9 cellular contexts compared by ENCODE assay signal in genomic region chr12:89346741-89347324, GRCh38. TPM values are rescaled to one million over a fixed set of nuclear protein-coding genes. Genes with fewer than 3 reads are reported as not detected.
DNase-seq lines count a peak whose midpoint lies in the region; ATAC-seq, FAIRE-seq and TF ChIP-seq lines count a peak whose summit lies in the region.
"Had no signal": no experiment of that assay in that cellular context is flagged by ENCODE, and none has a peak within 500 bp of the region (broad histone marks: within the 10 kb centered on the region; RNA-seq: fewer than 3 reads in every experiment).

No MANE protein-coding gene starts in this region.

- peaks cover 0 to 12% (median 0%) of the 10 kb centered on the region in 3 donors for H3K36me3 ChIP-seq in Peyer's patch
- peaks cover 10 to 12% of the 10 kb centered on the region in 2 donors for H3K36me3 ChIP-seq in duodenal mucosa (ENCODE audit: control insufficient read depth in 1 of 2, insufficient read depth in 2 of 2, low read length in 2 of 2)

- H3K27me3 ChIP-seq in Peyer's patch, result no peaks in the 10 kb centered on the region
- H3K27me3 ChIP-seq in duodenal mucosa (ENCODE audit: control insufficient read depth in 1 of 2, insufficient read depth in 2 of 2, low read length in 2 of 2), result no peaks in the 10 kb centered on the region
- H3K27me3 ChIP-seq: SJSA1 had no signal

- H3K9me3 ChIP-seq in Peyer's patch (no peaks in the 10 kb centered on the region), duodenal mucosa (ENCODE audit: control insufficient read depth in 1 of 2, low read length in 2 of 2) (no peaks in the 10 kb centered on the region)
- H3K9me3 ChIP-seq: SJSA1 had no signal

- peaks cover 0 to 44% (median 11%) of the 10 kb centered on the region in 4 donors for H3K4me1 ChIP-seq in Peyer's patch
- peaks cover 48 to 50% of the 10 kb centered on the region in 2 donors for H3K4me1 ChIP-seq in duodenal mucosa (ENCODE audit: control insufficient read depth in 1 of 2, insufficient read depth in 2 of 2, low read length in 2 of 2)

- peak overlapping the region; percentile 86 for H3K4me3 Mint-ChIP-seq in natural killer cell treated with Interleukin-12 subunit alpha and Interleukin-12 subunit beta and Interleukin-15 and Interleukin-18, amount 100 ng/mL, for 72 hours

- H3K27me3 Mint-ChIP-seq in natural killer cell treated with Interleukin-12 subunit alpha and Interleukin-12 subunit beta and Interleukin-15 and Interleukin-18, amount 100 ng/mL, for 72 hours, result no peaks in the 10 kb centered on the region

- no peak for FAIRE-seq in GM12891 (lab: Jason Lieb, UNC)

- no peak for TF ChIP-seq CTCF in Peyer's patch (IDR thresholded peaks at IDR 0.05)

- peak overlapping the region; percentile 75 to 86 for H3K27ac Mint-ChIP-seq in natural killer cell treated with Interleukin-12 subunit alpha and Interleukin-12 subunit beta and Interleukin-15 and Interleukin-18, amount 100 ng/mL, for 72 hours

- ATAC-seq in HG02885 (IDR thresholded peaks at IDR 0.05; ENCODE audit: poor library complexity, unreplicated experiment), result peak; percentile 11
- peak in 1 of 2 donors; percentile 1 for ATAC-seq in natural killer cell treated with Interleukin-12 subunit alpha and Interleukin-12 subunit beta and Interleukin-15 and Interleukin-18, amount 100 ng/mL, for 72 hours

- no peak overlapping the region for H3K9ac ChIP-seq in duodenal mucosa (ENCODE audit: low read depth in 1 of 2, low read length in 2 of 2)

- H3K4me3 ChIP-seq in Peyer's patch (peak overlapping the region in 2 of 4 donors; percentile 18 to 24), duodenal mucosa (ENCODE audit: low read depth in 1 of 2, low read length in 2 of 2) (peak overlapping the region; percentile 46 to 48)
- H3K4me3 ChIP-seq: SJSA1 had no signal

- peaks cover 57 to 78% of the 10 kb centered on the region in 2 donors for H3K4me1 Mint-ChIP-seq in natural killer cell treated with Interleukin-12 subunit alpha and Interleukin-12 subunit beta and Interleukin-15 and Interleukin-18, amount 100 ng/mL, for 72 hours (ENCODE audit: low read depth in 2 of 2)

- peaks cover 31% of the 10 kb centered on the region for H3K36me3 Mint-ChIP-seq in natural killer cell treated with Interleukin-12 subunit alpha and Interleukin-12 subunit beta and Interleukin-15 and Interleukin-18, amount 100 ng/mL, for 72 hours

- H3K27ac ChIP-seq in Peyer's patch (peak overlapping the region in 3 of 4 donors; percentile 35 to 62 (median 55)), duodenal mucosa (ENCODE audit: low read depth, low read length) (peak overlapping the region; percentile 37)
- H3K27ac ChIP-seq: SJSA1 had no signal

- DNase-seq in GM12891 (ENCODE audit: insufficient read length, low spot score) (no peak), Peyer's patch (peak in 1 of 3 donors; percentile 56), occipital lobe (lab: John Stamatoyannopoulos, UW) (no peak), NCI-H2081 treated with DMSO at 0.1 percent for 48 hours (lab: John Stamatoyannopoulos, UW) (no peak), T1000 (lab: John Stamatoyannopoulos, UW) (no peak)
- no peak for DNase-seq in natural killer cell treated with Interleukin-12 subunit alpha and Interleukin-12 subunit beta and Interleukin-15 and Interleukin-18, amount 100 ng/mL, for 72 hours (ENCODE audit: low spot score)

- TF ChIP-seq POLR2A in GM12891 (IDR thresholded peaks at IDR 0.05; ENCODE audit: low read depth, low read length), result no peak
- TF ChIP-seq POLR2A in Peyer's patch (IDR thresholded peaks at IDR 0.05), result no peak

- H3K9me3 Mint-ChIP-seq in natural killer cell treated with Interleukin-12 subunit alpha and Interleukin-12 subunit beta and Interleukin-15 and Interleukin-18, amount 100 ng/mL, for 72 hours, result no peaks in the 10 kb centered on the region

TF ChIP-seq in GM12891, 5 proteins besides CTCF, POLR2A, EP300 and RAD21:
- no peak for TF ChIP-seq POU2F2 (IDR thresholded peaks at IDR 0.05; ENCODE audit: low read depth, low read length)
- peak; percentile 44; the same call in 1 of the 2 replicates for TF ChIP-seq SPI1 (IDR thresholded peaks at IDR 0.05; ENCODE audit: low read depth, low read length)
- TF ChIP-seq TAF1 (IDR thresholded peaks at IDR 0.05; ENCODE audit: low read depth, low read length), result no peak
- no peak for TF ChIP-seq PAX5 (IDR thresholded peaks at IDR 0.05; ENCODE audit: insufficient read depth, low read length, severe bottlenecking)
TF ChIP-seq in GM12891: peak in this region for 1.

RNA-seq across cellular contexts. Expression of gene DUSP6, which starts 5.5 kb away (rescaled TPM):
- 0.19 TPM for polyA plus RNA-seq in GM12891 (2012; ENCODE audit: low read depth, missing spikeins)
- total RNA-seq in Peyer's patch (10 to 100 TPM; 33.1 to 71.0 (median 46.7) TPM), occipital lobe (34.5 TPM)
- 10 to 100 TPM; 49.4 to 65.9 TPM for total RNA-seq in natural killer cell treated with Interleukin-12 subunit alpha and Interleukin-12 subunit beta and Interleukin-15 and Interleukin-18, amount 100 ng/mL, for 72 hours
